Comparison of ENCODE assay signal across 8 cellular contexts in genomic region chr9:66266202-66266601, GRCh38.
A peak's percentile ranks its signal among the peaks of the same experiment; 100 is the strongest.
DNase-seq lines count a peak whose midpoint lies in the region; ATAC-seq, FAIRE-seq and TF ChIP-seq lines count a peak whose summit lies in the region.
"Not testable (repeated sequence)": the region's sequence is repeated elsewhere in the genome, so short reads cannot be mapped to it uniquely, and the experiment has no call there.

No MANE protein-coding gene starts in this region.

- H3K79me1 ChIP-seq in trophoblast cell (ENCODE audit: low read length) = not testable (repeated sequence)

- not testable (repeated sequence) for H2AFZ ChIP-seq in OCI-LY7 (ENCODE audit: low read length); hepatocyte; trophoblast cell (ENCODE audit: insufficient read depth, low read length, poor library complexity)

- peak overlapping the region; percentile 48; the same call in 2 of the 3 replicates for H3K4me2 ChIP-seq in A549
- H3K4me2 ChIP-seq in OCI-LY7 (ENCODE audit: low read length); hepatocyte; trophoblast cell (ENCODE audit: low read length): not testable (repeated sequence)

- DNase-seq in A549 (ENCODE audit: low read depth in 1 of 2, low spot score in 1 of 2) (peak in 1 of 2 experiments; percentile 7), OCI-LY7 (ENCODE audit: low spot score) (peak; percentile 34), hepatocyte (ENCODE audit: low spot score) (peak; percentile 0), middle frontal gyrus (ENCODE audit: extremely low spot score, low spot score) (peak; percentile 1), trophoblast cell (peak; percentile 0 to 36), suprapubic skin (ENCODE audit: low spot score in 2 of 2) (peak; percentile 41 to 50)
- DNase-seq in activated CD4-positive, alpha-beta memory T cell treated with anti-CD3 and anti-CD28 coated beads for 36 hours = peak; percentile 19
- peak; percentile 22 for DNase-seq in activated naive CD8-positive, alpha-beta T cell treated with anti-CD3 and anti-CD28 coated beads for 36 hours

- not testable (repeated sequence) for TF ChIP-seq POLR2A in A549 (IDR thresholded peaks at IDR 0.05; ENCODE audit: low read length); suprapubic skin (IDR thresholded peaks at IDR 0.05)

- H3K9me3 ChIP-seq in A549; OCI-LY7 (ENCODE audit: low read length); hepatocyte (ENCODE audit: low read depth); trophoblast cell (ENCODE audit: insufficient read depth, low read depth, low read length); suprapubic skin: not testable (repeated sequence)

- H3K36me3 ChIP-seq in OCI-LY7 (ENCODE audit: insufficient read depth, low read length); hepatocyte (replicated peaks; ENCODE audit: insufficient read depth, low read depth); trophoblast cell (ENCODE audit: control insufficient read depth in 1 of 2, insufficient read depth in 2 of 2, low read length in 2 of 2); suprapubic skin: not testable (repeated sequence)

- not testable (repeated sequence) for H2BK5ac ChIP-seq in trophoblast cell (ENCODE audit: low read depth, low read length, poor library complexity)

- not testable (repeated sequence) for TF ChIP-seq CTCF in A549 (IDR thresholded peaks at IDR 0.05); OCI-LY7 (conservative IDR thresholded peaks at IDR 0.05; ENCODE audit: low read length); hepatocyte (IDR thresholded peaks at IDR 0.05; ENCODE audit: poor library complexity); suprapubic skin (IDR thresholded peaks at IDR 0.05)

- not testable (repeated sequence) for H3K4me1 ChIP-seq in A549; OCI-LY7 (ENCODE audit: insufficient read depth, low read length, poor library complexity, severe bottlenecking); hepatocyte (ENCODE audit: insufficient read depth); trophoblast cell (ENCODE audit: control insufficient read depth in 1 of 2, insufficient read depth in 2 of 2, low read length in 2 of 2); suprapubic skin

- not testable (repeated sequence) for H3K14ac ChIP-seq in trophoblast cell (ENCODE audit: low read length)

- not testable (repeated sequence) for H3K18ac ChIP-seq in trophoblast cell (ENCODE audit: low read length)

- not testable (repeated sequence) for H4K20me1 ChIP-seq in OCI-LY7 (ENCODE audit: insufficient read depth, low read length); hepatocyte (ENCODE audit: insufficient read depth, poor library complexity, severe bottlenecking)

- not testable (repeated sequence) for ATAC-seq in A549

- TF ChIP-seq EP300 in A549 (IDR thresholded peaks at IDR 0.05); suprapubic skin (IDR thresholded peaks at IDR 0.05): not testable (repeated sequence)

- CTCF ChIA-PET in A549 (lab: Yijun Ruan, JAX); OCI-LY7 (lab: Charles Lee; ENCODE audit: unreplicated experiment); activated CD4-positive, alpha-beta memory T cell treated with anti-CD3 and anti-CD28 coated beads for 36 hours (lab: Charles Lee): not testable (repeated sequence)

- not testable (repeated sequence) for H2BK120ac ChIP-seq in trophoblast cell (ENCODE audit: insufficient read depth, low read length, poor library complexity)

- H3K36me3 Mint-ChIP-seq in activated CD4-positive, alpha-beta memory T cell treated with anti-CD3 and anti-CD28 coated beads for 36 hours; activated naive CD8-positive, alpha-beta T cell treated with anti-CD3 and anti-CD28 coated beads for 36 hours: not testable (repeated sequence)

- not testable (repeated sequence) for H3K27me3 Mint-ChIP-seq in activated CD4-positive, alpha-beta memory T cell treated with anti-CD3 and anti-CD28 coated beads for 36 hours; activated naive CD8-positive, alpha-beta T cell treated with anti-CD3 and anti-CD28 coated beads for 36 hours

- 56% methylated on average over 12 of the region's 19 CpGs for WGBS in A549 (ENCODE audit: missing lambda C conversion rate)
- WGBS in hepatocyte (ENCODE audit: low lambda C conversion rate, missing lambda C conversion rate) = 91% methylated on average over 9 of the region's 19 CpGs
- WGBS in trophoblast cell (ENCODE audit: extremely low coverage, insufficient coverage, insufficient read length) = no CpG with 5 or more reads among the region's 19 CpGs
- WGBS in suprapubic skin = 40% methylated on average over 1 of the region's 19 CpGs

- H3K9me2 ChIP-seq in OCI-LY7 (ENCODE audit: insufficient read depth, low read length); hepatocyte (replicated peaks; ENCODE audit: insufficient read depth): not testable (repeated sequence)

- H3K9ac ChIP-seq in trophoblast cell (ENCODE audit: low read length) = not testable (repeated sequence)

- peak overlapping the region; percentile 61 to 82 for H3K27ac ChIP-seq in A549
- H3K27ac ChIP-seq in OCI-LY7 (ENCODE audit: low read depth, low read length, poor library complexity, severe bottlenecking) = peak overlapping the region; percentile 19
- H3K27ac ChIP-seq in hepatocyte; trophoblast cell (ENCODE audit: low read depth, low read length); suprapubic skin: not testable (repeated sequence)

- POLR2A ChIA-PET in A549 (lab: Yijun Ruan, JAX); OCI-LY7 (lab: Charles Lee); activated CD4-positive, alpha-beta memory T cell treated with anti-CD3 and anti-CD28 coated beads for 36 hours (lab: Charles Lee): not testable (repeated sequence)

- BruUV-seq in OCI-LY7 (replicated peaks; lab: Mats Ljungman, UMichigan) = not testable (repeated sequence)

- not testable (repeated sequence) for H4K12ac ChIP-seq in trophoblast cell (ENCODE audit: low read depth, low read length)

- not testable (repeated sequence) for TF ChIP-seq RAD21 in A549 (conservative IDR thresholded peaks at IDR 0.05 in 1 of 2, IDR thresholded peaks at IDR 0.05 in 1 of 2)

- H4K91ac ChIP-seq in trophoblast cell (ENCODE audit: low read depth, low read length) = not testable (repeated sequence)

- H2AK5ac ChIP-seq in trophoblast cell (ENCODE audit: low read length) = not testable (repeated sequence)

- H4K8ac ChIP-seq in trophoblast cell (ENCODE audit: low read depth, low read length) = not testable (repeated sequence)

- FAIRE-seq in A549 (lab: Jason Lieb, UNC) = not testable (repeated sequence)

- H3K4me3 Mint-ChIP-seq in activated CD4-positive, alpha-beta memory T cell treated with anti-CD3 and anti-CD28 coated beads for 36 hours = peak overlapping the region; percentile 5
- peak overlapping the region; percentile 42 for H3K4me3 Mint-ChIP-seq in activated naive CD8-positive, alpha-beta T cell treated with anti-CD3 and anti-CD28 coated beads for 36 hours

- H3K23ac ChIP-seq in trophoblast cell (ENCODE audit: low read length) = not testable (repeated sequence)

- intact Hi-C loops in OCI-LY7 (cut with micrococcal nuclease; ENCODE audit: unreplicated experiment); activated CD4-positive, alpha-beta memory T cell treated with anti-CD3 and anti-CD28 coated beads for 36 hours (cut with micrococcal nuclease): not testable (repeated sequence)

- H3K9me3 Mint-ChIP-seq in activated CD4-positive, alpha-beta memory T cell treated with anti-CD3 and anti-CD28 coated beads for 36 hours; activated naive CD8-positive, alpha-beta T cell treated with anti-CD3 and anti-CD28 coated beads for 36 hours: not testable (repeated sequence)

- not testable (repeated sequence) for H3K79me2 ChIP-seq in OCI-LY7 (ENCODE audit: insufficient read depth, low read depth, low read length); hepatocyte; trophoblast cell (ENCODE audit: control insufficient read depth, insufficient read depth, low read length, poor library complexity)

- H3K27ac Mint-ChIP-seq in activated CD4-positive, alpha-beta memory T cell treated with anti-CD3 and anti-CD28 coated beads for 36 hours; activated naive CD8-positive, alpha-beta T cell treated with anti-CD3 and anti-CD28 coated beads for 36 hours: not testable (repeated sequence)

- not testable (repeated sequence) for H3K4me1 Mint-ChIP-seq in activated CD4-positive, alpha-beta memory T cell treated with anti-CD3 and anti-CD28 coated beads for 36 hours (ENCODE audit: low read depth); activated naive CD8-positive, alpha-beta T cell treated with anti-CD3 and anti-CD28 coated beads for 36 hours

- H3K4me3 ChIP-seq in A549 (peak overlapping the region; percentile 33), suprapubic skin (peak overlapping the region; percentile 35)
- not testable (repeated sequence) for H3K4me3 ChIP-seq in OCI-LY7 (ENCODE audit: low read depth, low read length, poor library complexity, severe bottlenecking); hepatocyte; trophoblast cell (ENCODE audit: low read depth, low read length)

- not testable (repeated sequence) for H3K4ac ChIP-seq in trophoblast cell (ENCODE audit: low read depth, low read length)

- not testable (repeated sequence) for H2BK12ac ChIP-seq in trophoblast cell (ENCODE audit: low read length)

- H3K27me3 ChIP-seq in hepatocyte; trophoblast cell (ENCODE audit: insufficient read depth, low read length); suprapubic skin: not testable (repeated sequence)
